ENCODE assay signal across 8 cellular contexts in genomic region chr4:80125252-80126177, GRCh38. TPM values are rescaled to one million over a fixed set of nuclear protein-coding genes. Genes with fewer than 3 reads are reported as not detected.
DNase-seq lines count a peak whose midpoint lies in the region; ATAC-seq, FAIRE-seq and TF ChIP-seq lines count a peak whose summit lies in the region.

No MANE protein-coding gene starts in this region.

- no peak overlapping the region for H3K4me3 Mint-ChIP-seq in mesothelial cell of epicardium

- WGBS in A549 (ENCODE audit: missing lambda C conversion rate) = 69% methylated on average over 4 of the region's 4 CpGs

- no peak overlapping the region for H3K4me3 ChIP-seq in A549
- no peak overlapping the region for H3K4me3 ChIP-seq in astrocyte of the spinal cord (ENCODE audit: low read depth, low read length)

- H3K9me3 ChIP-seq in A549 = no peaks in the 10 kb centered on the region

- H3K27me3 Mint-ChIP-seq in mesothelial cell of epicardium (ENCODE audit: low read depth) = no peaks in the 10 kb centered on the region

- no peak for TF ChIP-seq EP300 in A549 (IDR thresholded peaks at IDR 0.05)

- H3K4me1 Mint-ChIP-seq in mesothelial cell of epicardium = no peaks in the 10 kb centered on the region

- in situ Hi-C loops in SK-MEL-5 (cut with HindIII; ENCODE audit: low pct_unique_long_range_greater_than_20kb, low sequenced_read_pairs) (no loop called here), astrocyte of the spinal cord (cut with HindIII; ENCODE audit: low sequenced_read_pairs) (no loop called here)

- H3K9me3 Mint-ChIP-seq in mesothelial cell of epicardium = peaks cover 9% of the 10 kb centered on the region

- H3K27ac ChIP-seq in A549 = peak overlapping the region in 1 of 2 experiments; percentile 18; a peak in 1 of 6 replicates

- POLR2A ChIA-PET in A549 (lab: Yijun Ruan, JAX) = no interaction called here

- no peak for TF ChIP-seq POLR2A in A549 (IDR thresholded peaks at IDR 0.05; ENCODE audit: low read length)

- H3K4me2 ChIP-seq in A549 = no peak overlapping the region

- TF ChIP-seq CTCF in A549 (IDR thresholded peaks at IDR 0.05) (no peak; the same call in 2 of the 3 replicates), GM10266 (IDR thresholded peaks at IDR 0.05; ENCODE audit: control insufficient read depth, insufficient read depth, low read depth, missing control alignments) (peak; percentile 36), astrocyte of the spinal cord (IDR thresholded peaks at IDR 0.05; ENCODE audit: low read depth, low read length) (peak; percentile 68), mesothelial cell of epicardium (IDR thresholded peaks at IDR 0.05; ENCODE audit: unreplicated experiment) (peak; percentile 31)

- FAIRE-seq in A549 (lab: Jason Lieb, UNC) = no peak

- DNase-seq in A549 (ENCODE audit: low read depth in 1 of 2, low spot score in 1 of 2) (peak in 1 of 2 experiments; percentile 13), GM10266 (ENCODE audit: extremely low spot score) (no peak), SK-MEL-5 (ENCODE audit: low read depth, low spot score) (peak; percentile 34), astrocyte of the spinal cord (ENCODE audit: low read depth, low spot score) (peak; percentile 55), mesothelial cell of epicardium (ENCODE audit: low spot score in 2 of 2, unreplicated experiment in 2 of 2) (no peak), OCI-M2 (lab: John Stamatoyannopoulos, UW; ENCODE audit: unreplicated experiment) (no peak), NCI-H2107 (lab: John Stamatoyannopoulos, UW) (no peak)

- H3K27ac Mint-ChIP-seq in mesothelial cell of epicardium = no peak overlapping the region

- no peaks in the 10 kb centered on the region for H3K36me3 Mint-ChIP-seq in mesothelial cell of epicardium

- CTCF ChIA-PET in A549 (lab: Yijun Ruan, JAX) = interaction anchor here (0.7 to 1.7 kb wide), 6 partner anchors 16 to 90 kb away, joined by 3 to 7 read pairs (median 4); no protein-coding TSS in a partner anchor

- ATAC-seq in A549 (peak; percentile 55 to 64; a peak in 3 of 6 replicates), HG02938 (IDR thresholded peaks at IDR 0.05; ENCODE audit: unreplicated experiment) (peak; percentile 66)

- peak in 1 of 2 experiments; percentile 11; a peak in 1 of 5 replicates for TF ChIP-seq RAD21 in A549 (conservative IDR thresholded peaks at IDR 0.05 in 1 of 2, IDR thresholded peaks at IDR 0.05 in 1 of 2)

- peaks cover 14% of the 10 kb centered on the region for H3K4me1 ChIP-seq in A549

TF ChIP-seq in A549, 52 proteins besides CTCF, POLR2A, EP300 and RAD21:
- TF ChIP-seq EHF (CRISPR knock-in tag; IDR thresholded peaks at IDR 0.05) (no peak), SMC3 (IDR thresholded peaks at IDR 0.05) (peak; percentile 36; the same call in 2 of the 3 replicates), BCL3 (IDR thresholded peaks at IDR 0.05) (no peak), KDM5A (IDR thresholded peaks at IDR 0.05) (no peak), HOXA7 (CRISPR knock-in tag; IDR thresholded peaks at IDR 0.05) (no peak)
TF ChIP-seq in A549: peak in this region for 1.

RNA-seq across cellular contexts. Expression of gene ANTXR2, which starts 52.5 kb away (rescaled TPM):
- polyA plus RNA-seq in A549 (2011; rRNA removed) (3.0 and 3.7 TPM in 2 replicates), A549 (2017; fragmentation: RNase III; extraction: RNeasy Plus Mini Kit Qiagen cat#74134 plus additional on column Dnase treatment) (1.8 to 2.3 TPM (median 2.0 TPM) in 3 replicates)
- polyA plus RNA-seq in A549 (2012; cell fraction: cytosol; rRNA removed) = 0.16 and 0.17 TPM in 2 replicates
- 0.14 and 0.45 TPM in 2 replicates for polyA plus RNA-seq in A549 (2012; cell fraction: nucleus; rRNA removed)
- polyA minus RNA-seq in A549 (2011; rRNA and poly(A)+ RNA removed) = 0.95 and 1.1 TPM in 2 replicates
- 2.3 and 4.4 TPM in 2 replicates for total RNA-seq in SK-MEL-5 (2014; rRNA removed; shearing (Covaris generic))
- polyA plus RNA-seq in SK-MEL-5 (2015; cell fraction: cytosol; rRNA removed) = 3.9 and 4.8 TPM in 2 replicates
- 2.2 and 4.0 TPM in 2 replicates for polyA plus RNA-seq in SK-MEL-5 (2015; cell fraction: nucleus; rRNA removed)
- total RNA-seq in mesothelial cell of epicardium = 61.7 to 63.2 TPM (median 61.9 TPM) in 3 replicates

Comparison
In these comparisons a context has a peak if more than half of its experiments do, and no peak if none do; other contexts are left out.
1. DNase-seq: peak in SK-MEL-5 (single experiment) and astrocyte of the spinal cord (single experiment); none in GM10266 (single experiment), mesothelial cell of epicardium (0 of 2), OCI-M2 (single experiment) and NCI-H2107 (single experiment).
2. RNA of gene ANTXR2, which starts 52.5 kb away (total RNA-seq): 61.7 to 63.2 TPM in mesothelial cell of epicardium; 2.3 to 4.4 TPM in SK-MEL-5; every median in the first group is over 10 times any median in the second.